8 cellular contexts compared by ENCODE assay signal in the genomic region with DNA sequence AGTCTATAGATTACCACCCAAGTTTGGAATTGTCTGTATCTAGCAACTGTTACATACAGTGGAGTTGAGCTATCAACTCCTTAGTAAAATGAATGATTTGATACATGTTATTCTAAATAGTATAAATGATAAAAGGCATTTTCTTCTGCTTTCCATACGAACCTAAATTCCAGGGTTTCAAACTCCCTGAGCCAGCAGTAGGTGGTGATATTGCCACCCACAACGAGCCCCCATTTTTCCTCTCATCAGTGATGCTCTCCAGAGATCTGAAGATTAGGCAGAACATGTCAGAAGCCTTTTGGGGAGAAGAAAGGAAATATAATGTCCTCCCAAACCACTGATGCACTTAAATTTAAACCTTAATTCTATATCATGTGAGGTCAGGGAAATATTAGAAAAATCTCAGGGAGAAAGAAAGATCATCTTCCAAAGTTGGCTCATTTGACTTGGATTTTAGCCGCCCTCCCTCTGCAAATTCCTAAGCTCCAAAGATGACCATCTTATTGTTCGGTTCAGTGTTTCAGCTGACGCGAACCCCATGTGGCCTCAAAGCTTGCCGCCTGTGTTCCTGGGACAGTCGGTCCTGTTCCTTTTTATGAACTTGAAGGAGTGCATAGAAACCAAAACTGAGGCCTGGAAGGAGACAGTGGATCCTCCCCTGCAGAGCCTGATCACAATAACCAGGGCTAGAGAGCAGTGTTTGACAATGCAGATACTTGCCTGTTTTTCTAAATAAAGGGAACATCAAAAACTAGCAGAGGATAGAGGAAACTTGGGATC. TPM values are rescaled to one million over a fixed set of nuclear protein-coding genes. Genes with fewer than 3 reads are reported as not detected.
A peak's percentile ranks its signal among the peaks of the same experiment; 100 is the strongest.
DNase-seq lines count a peak whose midpoint lies in the region; ATAC-seq and TF ChIP-seq lines count a peak whose summit lies in the region.

No MANE protein-coding gene starts in this region.

- WGBS in esophagus muscularis mucosa: 72% methylated on average over 8 of the region's 8 CpGs

- no peaks in the 10 kb centered on the region for H3K27me3 ChIP-seq in esophagus muscularis mucosa

- H3K4me3 ChIP-seq in esophagus muscularis mucosa: peak overlapping the region; percentile 66 to 89 (median 82)

- peaks cover 0 to 22% (median 6%) of the 10 kb centered on the region in 4 donors for H3K36me3 ChIP-seq in esophagus muscularis mucosa

- H3K27ac ChIP-seq in esophagus muscularis mucosa (replicated peaks in 1 of 4): peak overlapping the region; percentile 98 to 100 (median 99)

- TF ChIP-seq EP300 in esophagus muscularis mucosa (IDR thresholded peaks at IDR 0.05): no peak

- no peaks in the 10 kb centered on the region for H3K9me3 ChIP-seq in esophagus muscularis mucosa

- no peak for ATAC-seq in HG02571 (IDR thresholded peaks at IDR 0.05; ENCODE audit: unreplicated experiment)
- ATAC-seq in HG03159 (IDR thresholded peaks at IDR 0.05; ENCODE audit: unreplicated experiment): no peak

- DNase-seq in Daoy (ENCODE audit: low read depth) (peak; percentile 53), OCI-M1 (lab: John Stamatoyannopoulos, UW) (peak; percentile 16), esophagus muscularis mucosa (ENCODE audit: extremely low spot score) (no peak), renal cortical epithelial cell (ENCODE audit: low read depth) (peak; percentile 23), NCI-H524 treated with DMSO at 0.1 percent for 48 hours (lab: John Stamatoyannopoulos, UW) (no peak)
- DNase-seq in activated CD4-positive, alpha-beta T cell treated with anti-CD3 and anti-CD28 coated beads, Interleukin-2, amount 50 U/mL, for 4 hours: no peak

- no peak for TF ChIP-seq POLR2A in esophagus muscularis mucosa (IDR thresholded peaks at IDR 0.05; ENCODE audit: low read depth)

- peak; percentile 41 to 48 (median 47) for TF ChIP-seq CTCF in esophagus muscularis mucosa (IDR thresholded peaks at IDR 0.05)

- peaks cover 39 to 85% (median 75%) of the 10 kb centered on the region in 4 donors for H3K4me1 ChIP-seq in esophagus muscularis mucosa

- intact Hi-C loops in esophagus muscularis mucosa (cut with DNase I): loop anchor here (2.0 to 5.0 kb wide), 2 partner anchors 42 to 108 kb away; no protein-coding TSS in a partner anchor

RNA-seq across cellular contexts. Expression of gene EVA1C, which starts 2.3 kb away (rescaled TPM):
- 1.1 and 2.2 TPM in 2 replicates for total RNA-seq in Daoy (2014; rRNA removed; shearing (Covaris generic))
- total RNA-seq in esophagus muscularis mucosa: 10 to 100 TPM; 49.8 to 86.6 (median 64.6) TPM
- 0.69 and 0.70 TPM in 2 replicates for total RNA-seq in renal cortical epithelial cell

RNA-seq across cellular contexts. Expression of gene URB1, which starts 22.0 kb away (rescaled TPM):
- 22.0 and 28.3 TPM in 2 replicates for total RNA-seq in Daoy (2014; rRNA removed; shearing (Covaris generic))
- total RNA-seq in esophagus muscularis mucosa: 10 to 100 TPM; 14.1 to 31.0 (median 22.4) TPM
- 10.6 and 23.1 TPM in 2 replicates for total RNA-seq in renal cortical epithelial cell

Comparison
In these comparisons a context has a peak if more than half of its experiments do, and no peak if none do; other contexts are left out.
1. DNase-seq: peak in Daoy (single experiment), OCI-M1 (single experiment) and renal cortical epithelial cell (single experiment); none in esophagus muscularis mucosa (single experiment), NCI-H524 treated with DMSO at 0.1 percent for 48 hours (single experiment) and activated CD4-positive, alpha-beta T cell treated with anti-CD3 and anti-CD28 coated beads, Interleukin-2, amount 50 U/mL, for 4 hours (0 of 2).
2. RNA of gene EVA1C, which starts 2.3 kb away (total RNA-seq): 49.8 to 86.6 TPM in esophagus muscularis mucosa; 1.1 to 2.2 TPM in Daoy and 0.69 to 0.70 TPM in renal cortical epithelial cell; every median in the first group is over 10 times any median in the second.